ENCODE assay signal across 8 cellular contexts in genomic region chr15:64096486-64097431, GRCh38. TPM values are rescaled to one million over a fixed set of nuclear protein-coding genes. Genes with fewer than 3 reads are reported as not detected.
DNase-seq lines count a peak whose midpoint lies in the region; ATAC-seq and TF ChIP-seq lines count a peak whose summit lies in the region.

No MANE protein-coding gene starts in this region.

- no peak for ATAC-seq in HG03097 (IDR thresholded peaks at IDR 0.05; ENCODE audit: low FRiP score, unreplicated experiment)

- peaks cover 23% of the 10 kb centered on the region; the same call in 1 of the 2 replicates for H3K4me1 ChIP-seq in HUES64 (ENCODE audit: insufficient read depth, low read length)
- peaks cover 11% of the 10 kb centered on the region for H3K4me1 ChIP-seq in iPS-20b (ENCODE audit: insufficient read depth, low read length)
- peaks cover 38% of the 10 kb centered on the region for H3K4me1 ChIP-seq in stomach smooth muscle (ENCODE audit: control insufficient read depth, insufficient read depth, low read length)

- H3K4me3 Mint-ChIP-seq in activated naive CD8-positive, alpha-beta T cell, result peak overlapping the region; percentile 98

- H3K9ac ChIP-seq in HUES64 (ENCODE audit: low read depth, low read length) (peak overlapping the region; percentile 79), iPS-20b (ENCODE audit: low read depth, low read length) (peak overlapping the region; percentile 84; the same call in 1 of the 2 replicates), stomach smooth muscle (ENCODE audit: low read length in 2 of 2) (peak overlapping the region; percentile 88 to 93)

- H3K9me3 Mint-ChIP-seq in activated naive CD8-positive, alpha-beta T cell (ENCODE audit: low read depth), result no peaks in the 10 kb centered on the region

- peak overlapping the region; percentile 87 for H3K4me3 ChIP-seq in HUES64 (ENCODE audit: low read length)
- H3K4me3 ChIP-seq in iPS-20b (ENCODE audit: low read length), result peak overlapping the region; percentile 80
- peak overlapping the region; percentile 93 to 98 for H3K4me3 ChIP-seq in stomach smooth muscle (ENCODE audit: low read length in 2 of 2)

- H3K36me3 Mint-ChIP-seq in activated naive CD8-positive, alpha-beta T cell, result no peaks in the 10 kb centered on the region

- H3K36me3 ChIP-seq in HUES64 (ENCODE audit: insufficient read depth, low read length) (no peaks in the 10 kb centered on the region), iPS-20b (ENCODE audit: insufficient read depth, low read depth, low read length) (no peaks in the 10 kb centered on the region), stomach smooth muscle (ENCODE audit: control insufficient read depth in 2 of 2, insufficient read depth in 2 of 2, low read length in 2 of 2) (no peaks in the 10 kb centered on the region)

- no peaks in the 10 kb centered on the region for H3K9me3 ChIP-seq in HUES64 (ENCODE audit: insufficient read depth, low read depth, low read length)
- no peaks in the 10 kb centered on the region for H3K9me3 ChIP-seq in iPS-20b (ENCODE audit: insufficient read depth, low read depth, low read length)
- H3K9me3 ChIP-seq in stomach smooth muscle (ENCODE audit: control insufficient read depth in 2 of 2, low read length in 2 of 2), result no peaks in the 10 kb centered on the region

- H3K27me3 ChIP-seq in HUES64 (ENCODE audit: insufficient read depth, low read length) (no peaks in the 10 kb centered on the region), iPS-20b (ENCODE audit: insufficient read depth, low read length) (no peaks in the 10 kb centered on the region), stomach smooth muscle (ENCODE audit: control insufficient read depth in 1 of 2, insufficient read depth in 2 of 2, low read length in 2 of 2) (no peaks in the 10 kb centered on the region)

- TF ChIP-seq CTCF in GM13976 (IDR thresholded peaks at IDR 0.05; ENCODE audit: borderline replicate concordance, control extremely low read depth, extremely low read depth, insufficient read depth, missing control alignments), result no peak

- DNase-seq in DMS 273 (lab: John Stamatoyannopoulos, UW; ENCODE audit: unreplicated experiment), result peak; percentile 64
- DNase-seq in stimulated activated CD4-positive, alpha-beta T cell treated with anti-CD3 and anti-CD28 coated beads, Interleukin-4, amount 100 ng/mL, for 24 hours, result no peak
- DNase-seq in GM13976 (ENCODE audit: low spot score), result no peak

- peaks cover 85% of the 10 kb centered on the region for H3K4me1 Mint-ChIP-seq in activated naive CD8-positive, alpha-beta T cell (ENCODE audit: low read depth)

- in situ Hi-C loops in GM13976 (cut with MboI; ENCODE audit: low sequenced_read_pairs, unreplicated experiment), result no loop called here

- WGBS in HUES64, result 7% methylated on average over 22 of the region's 24 CpGs

- peak overlapping the region; percentile 97 for H3K27ac Mint-ChIP-seq in activated naive CD8-positive, alpha-beta T cell

- no peaks in the 10 kb centered on the region for H3K27me3 Mint-ChIP-seq in activated naive CD8-positive, alpha-beta T cell

- H3K27ac ChIP-seq in HUES64 (ENCODE audit: low read depth, low read length) (peak overlapping the region; percentile 63), iPS-20b (ENCODE audit: low read length) (no peak overlapping the region), stomach smooth muscle (ENCODE audit: low read length) (peak overlapping the region; percentile 90)

RNA-seq across cellular contexts. Expression of gene SNX1, which starts 1.0 kb away (rescaled TPM):
- polyA plus RNA-seq in HUES64 (2013, experiment 1 of 2), result 48.6 TPM
- polyA plus RNA-seq in HUES64 (2013, experiment 2 of 2), result 46.7 TPM

RNA-seq across cellular contexts. Expression of gene CIAO2A, which starts 3.1 kb away (rescaled TPM):
- 90.8 TPM for polyA plus RNA-seq in HUES64 (2013, experiment 1 of 2)
- polyA plus RNA-seq in HUES64 (2013, experiment 2 of 2), result 104 TPM

RNA-seq across cellular contexts. Expression of gene DAPK2, which starts 50.5 kb away (rescaled TPM):
- polyA plus RNA-seq in HUES64 (2013, experiment 1 of 2), result 1.6 TPM
- 2.2 TPM for polyA plus RNA-seq in HUES64 (2013, experiment 2 of 2)

RNA-seq across cellular contexts. Expression of gene SNX22, which starts 54.8 kb away (rescaled TPM):
- 1.2 TPM for polyA plus RNA-seq in HUES64 (2013, experiment 1 of 2)
- polyA plus RNA-seq in HUES64 (2013, experiment 2 of 2), result 2.2 TPM
